ENCODE assay signal across 16 cellular contexts in the genomic region with DNA sequence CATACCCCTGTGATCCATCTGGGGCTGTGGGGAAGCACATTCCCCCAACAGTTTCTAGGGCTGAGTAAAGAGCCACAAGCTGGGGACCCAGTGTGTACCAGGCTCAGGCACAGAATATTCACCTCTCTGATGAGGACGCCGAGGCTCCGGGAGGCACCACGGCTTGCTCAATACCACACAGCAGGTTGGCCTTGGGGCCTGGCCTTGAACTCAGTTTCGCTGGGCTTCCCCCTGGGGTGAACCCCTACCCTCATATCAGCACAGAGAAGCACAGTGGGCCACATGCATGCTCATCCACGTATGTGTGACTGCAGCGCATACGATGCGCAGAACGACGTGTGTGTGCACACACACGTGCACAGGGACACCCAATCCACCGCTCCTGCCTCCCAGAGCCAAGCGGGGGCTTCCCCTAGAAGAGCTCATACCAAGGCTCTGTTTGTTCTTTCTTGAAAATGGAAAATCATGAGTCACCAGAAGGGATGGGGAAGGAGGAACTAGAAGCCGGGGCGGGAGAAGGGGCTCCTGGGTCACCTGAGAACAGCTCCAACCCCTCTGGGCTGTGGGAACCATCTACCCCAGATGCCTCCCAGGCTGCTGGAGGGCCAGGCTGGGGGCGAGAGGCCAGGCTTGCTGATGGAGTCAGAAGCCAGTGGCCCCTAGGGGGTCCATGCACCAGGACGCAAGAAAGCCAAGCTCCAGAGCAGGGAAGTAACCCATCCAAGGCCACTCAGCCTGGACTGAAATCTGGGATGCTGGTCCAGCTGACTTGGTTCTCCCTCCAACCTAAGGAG. TPM values are rescaled to one million over a fixed set of nuclear protein-coding genes. Genes with fewer than 3 reads are reported as not detected.
DNase-seq lines count a peak whose midpoint lies in the region; ATAC-seq lines count a peak whose summit lies in the region.
"Had no signal": no experiment of that assay in that cellular context is flagged by ENCODE, and none has a peak within 500 bp of the region (broad histone marks: within the 10 kb centered on the region; RNA-seq: fewer than 3 reads in every experiment).

No MANE protein-coding gene starts in this region.

- H3K4me1 Mint-ChIP-seq in immature natural killer cell, result peaks cover 6% of the 10 kb centered on the region in 2 donors

- DNase-seq in CD1c-positive myeloid dendritic cell (ENCODE audit: extremely low spot score), result peak; percentile 67
- DNase-seq in HT1080 (ENCODE audit: low read depth), result peak; percentile 26
- DNase-seq in UCSD-AML1 (lab: John Stamatoyannopoulos, UW; ENCODE audit: unreplicated experiment), result peak; percentile 38
- peak; percentile 23 for DNase-seq in inferior parietal cortex (ENCODE audit: extremely low spot score)
- DNase-seq in NCI-H146 (lab: John Stamatoyannopoulos, UW), result no peak
- DNase-seq in T-helper 1 cell, result no peak
- DNase-seq in immature natural killer cell, result no peak
- DNase-seq: activated T-cell treated with anti-CD3 and anti-CD28 coated beads, Interleukin-2, amount 50 U/mL, for 72 hours; EL; NCI-H2107; NCI-H774; pancreas had no signal

- H3K27ac Mint-ChIP-seq in immature natural killer cell, result no peak overlapping the region
- H3K27ac Mint-ChIP-seq: activated T-cell treated with anti-CD3 and anti-CD28 coated beads, Interleukin-2, amount 50 U/mL, for 72 hours; stimulated activated naive CD8-positive, alpha-beta T cell treated with anti-CD3 and anti-CD28 coated beads, Interleukin-15, Interleukin-2, amounts not matched to agents 100 ng/mL and 50 ng/mL, for 24 hours; T-helper 1 cell treated with Interleukin-12 subunit alpha and Interleukin-12 subunit beta and Interleukin-4 antibody, amounts not matched to agents 30 μg/mL and 1 μg/mL, for 36 hours had no signal

- no peaks in the 10 kb centered on the region for H3K36me3 Mint-ChIP-seq in immature natural killer cell

- no peak overlapping the region for H3K4me3 Mint-ChIP-seq in immature natural killer cell
- H3K4me3 Mint-ChIP-seq: activated T-cell treated with anti-CD3 and anti-CD28 coated beads, Interleukin-2, amount 50 U/mL, for 72 hours; stimulated activated naive CD8-positive, alpha-beta T cell treated with anti-CD3 and anti-CD28 coated beads, Interleukin-15, Interleukin-2, amounts not matched to agents 100 ng/mL and 50 ng/mL, for 24 hours; T-helper 1 cell treated with Interleukin-12 subunit alpha and Interleukin-12 subunit beta and Interleukin-4 antibody, amounts not matched to agents 30 μg/mL and 1 μg/mL, for 36 hours had no signal

- H3K27me3 Mint-ChIP-seq in immature natural killer cell (ENCODE audit: low read depth in 3 of 3), result peaks cover 21 to 31% (median 24%) of the 10 kb centered on the region in 3 donors

- peaks cover 0 to 7% (median under 1%) of the 10 kb centered on the region in 6 donors for H3K9me3 Mint-ChIP-seq in immature natural killer cell
- H3K9me3 Mint-ChIP-seq: activated T-cell treated with anti-CD3 and anti-CD28 coated beads, Interleukin-2, amount 50 U/mL, for 72 hours had no signal

- no peak for ATAC-seq in HG03571 (IDR thresholded peaks at IDR 0.05; ENCODE audit: unreplicated experiment)
- ATAC-seq: activated T-cell treated with anti-CD3 and anti-CD28 coated beads, Interleukin-2, amount 50 U/mL, for 72 hours had no signal

RNA-seq across cellular contexts. Expression of gene PDE4C, which starts 4.9 kb away (rescaled TPM):
- total RNA-seq in HT1080 (2014; rRNA removed; shearing (Covaris generic)), result 0.13 TPM in 1 of 2 replicates, not detected in the other
- polyA plus RNA-seq in HT1080 (2015; cell fraction: cytosol; rRNA removed), result 0.07 and 0.08 TPM in 2 replicates
- 0.34 and 0.48 TPM in 2 replicates for polyA plus RNA-seq in HT1080 (2015; cell fraction: nucleus; rRNA removed)
- polyA plus RNA-seq in immature natural killer cell, result not detected
- polyA plus RNA-seq: keratinocyte had no signal

RNA-seq across cellular contexts. Expression of gene RAB3A, which starts 27.3 kb away (rescaled TPM):
- 1.3 and 2.4 TPM in 2 replicates for total RNA-seq in HT1080 (2014; rRNA removed; shearing (Covaris generic))
- polyA plus RNA-seq in HT1080 (2015; cell fraction: cytosol; rRNA removed), result 0.53 and 1.2 TPM in 2 replicates
- polyA plus RNA-seq in HT1080 (2015; cell fraction: nucleus; rRNA removed), result 0.20 and 0.90 TPM in 2 replicates
- 1 to 10 TPM in 2 of 3 donors, under 1 TPM in 1; 0.77 to 1.1 (median 1.1) TPM for polyA plus RNA-seq in immature natural killer cell

RNA-seq across cellular contexts. Expression of gene MPV17L2, which starts 38.1 kb away (rescaled TPM):
- 17.0 and 23.4 TPM in 2 replicates for total RNA-seq in HT1080 (2014; rRNA removed; shearing (Covaris generic))
- 11.5 and 12.9 TPM in 2 replicates for polyA plus RNA-seq in HT1080 (2015; cell fraction: cytosol; rRNA removed)
- polyA plus RNA-seq in HT1080 (2015; cell fraction: nucleus; rRNA removed), result 5.4 and 8.7 TPM in 2 replicates
- polyA plus RNA-seq in immature natural killer cell, result 10 to 100 TPM; 12.2 to 17.7 (median 15.4) TPM

RNA-seq across cellular contexts. Expression of gene IQCN, which starts 43.1 kb away (rescaled TPM):
- not detected in 2 replicates for total RNA-seq in HT1080 (2014; rRNA removed; shearing (Covaris generic))
- polyA plus RNA-seq in HT1080 (2015; cell fraction: cytosol; rRNA removed), result not detected in 2 replicates
- polyA plus RNA-seq in HT1080 (2015; cell fraction: nucleus; rRNA removed), result 0.15 TPM in 1 of 2 replicates, not detected in the other
- under 1 TPM in 1 of 3 donors, not detected in 2; 0.15 TPM for polyA plus RNA-seq in immature natural killer cell
- polyA plus RNA-seq: keratinocyte had no signal

RNA-seq across cellular contexts. Expression of gene JUND, which starts 50.3 kb away (rescaled TPM):
- total RNA-seq in HT1080 (2014; rRNA removed; shearing (Covaris generic)), result 55.4 and 64.5 TPM in 2 replicates
- 98.9 and 105 TPM in 2 replicates for polyA plus RNA-seq in HT1080 (2015; cell fraction: cytosol; rRNA removed)
- 39.1 and 39.4 TPM in 2 replicates for polyA plus RNA-seq in HT1080 (2015; cell fraction: nucleus; rRNA removed)
- polyA plus RNA-seq in immature natural killer cell, result 10 to 100 TPM; 15.0 to 71.8 (median 54.7) TPM

Comparison
In these comparisons a context has a peak if more than half of its experiments do, and no peak if none do; other contexts are left out.
1. DNase-seq: peak in CD1c-positive myeloid dendritic cell (single experiment), HT1080 (single experiment), UCSD-AML1 (single experiment) and inferior parietal cortex (single experiment); none in NCI-H146 (single experiment), T-helper 1 cell (0 of 5) and immature natural killer cell (0 of 3).